Comparison of ENCODE assay signal across 1 cellular context in the genomic region with DNA sequence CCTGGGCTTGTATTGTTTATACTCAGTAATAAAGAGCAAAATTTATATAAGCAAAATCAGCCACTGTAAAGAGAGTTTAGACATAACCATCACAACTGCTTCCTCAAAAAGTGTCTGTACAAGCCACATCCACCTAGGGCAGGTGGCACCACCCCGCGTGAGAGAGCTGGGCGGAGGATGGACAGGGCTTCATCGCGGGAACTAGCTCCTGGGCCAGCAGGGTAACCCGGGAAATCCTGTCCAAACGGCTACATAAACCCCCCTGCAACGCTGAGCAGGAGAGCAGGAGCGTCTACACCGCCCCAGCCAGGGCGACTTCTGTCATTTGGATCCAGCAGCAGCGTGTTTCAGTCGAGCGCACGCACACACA.
TF ChIP-seq lines count a peak whose summit lies in the region.

No MANE protein-coding gene starts in this region.

TF ChIP-seq in GM23338, 12 proteins besides CTCF, POLR2A, EP300 and RAD21 (continued from another document):
- TF ChIP-seq CREB1 (CRISPR knock-in tag; IDR thresholded peaks at IDR 0.05; ENCODE audit: low read depth) (no peak), EZH2 (IDR thresholded peaks at IDR 0.05; ENCODE audit: low read depth, unreplicated experiment) (no peak)
TF ChIP-seq in GM23338: peak in this region for 0.
